ENCODE assay signal across 1 cellular context in the genomic region with DNA sequence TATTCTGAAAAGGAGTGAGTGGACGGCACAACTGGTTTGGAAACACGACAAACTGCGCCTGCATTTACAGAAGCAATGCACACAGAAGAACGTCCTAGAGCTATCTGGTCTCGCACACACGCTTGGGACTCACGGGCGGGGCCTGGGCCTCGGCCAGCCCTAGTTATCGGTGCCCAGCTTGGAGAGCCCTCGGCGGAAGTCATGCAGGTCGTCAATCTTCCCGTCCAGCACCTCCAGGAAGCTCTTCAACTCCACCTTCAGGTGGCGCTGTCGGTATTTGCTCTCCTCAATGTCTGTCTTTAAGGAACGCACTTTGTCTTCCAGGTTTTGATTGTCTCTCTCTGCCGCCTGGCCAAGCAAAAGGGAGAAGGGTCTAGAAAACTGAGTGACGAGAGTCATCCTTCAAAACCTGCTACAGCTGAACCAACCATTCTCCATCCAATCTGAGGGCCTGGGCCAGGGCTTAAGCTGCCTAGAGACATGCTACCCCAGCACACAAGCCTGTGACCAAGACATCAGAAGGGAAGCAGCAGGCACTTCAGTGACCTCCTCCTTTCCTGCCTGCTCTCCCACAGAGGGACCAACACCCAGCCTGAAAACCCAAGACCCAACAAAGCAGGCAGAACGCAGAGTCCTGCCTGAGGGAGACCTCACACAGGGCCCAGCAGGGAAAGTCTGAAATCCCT.
TF ChIP-seq lines count a peak whose summit lies in the region.

No MANE protein-coding gene starts in this region.

TF ChIP-seq in HepG2, 621 proteins besides CTCF, POLR2A, EP300 and RAD21 (continued from another document):
- TF ChIP-seq, protein P1, sequence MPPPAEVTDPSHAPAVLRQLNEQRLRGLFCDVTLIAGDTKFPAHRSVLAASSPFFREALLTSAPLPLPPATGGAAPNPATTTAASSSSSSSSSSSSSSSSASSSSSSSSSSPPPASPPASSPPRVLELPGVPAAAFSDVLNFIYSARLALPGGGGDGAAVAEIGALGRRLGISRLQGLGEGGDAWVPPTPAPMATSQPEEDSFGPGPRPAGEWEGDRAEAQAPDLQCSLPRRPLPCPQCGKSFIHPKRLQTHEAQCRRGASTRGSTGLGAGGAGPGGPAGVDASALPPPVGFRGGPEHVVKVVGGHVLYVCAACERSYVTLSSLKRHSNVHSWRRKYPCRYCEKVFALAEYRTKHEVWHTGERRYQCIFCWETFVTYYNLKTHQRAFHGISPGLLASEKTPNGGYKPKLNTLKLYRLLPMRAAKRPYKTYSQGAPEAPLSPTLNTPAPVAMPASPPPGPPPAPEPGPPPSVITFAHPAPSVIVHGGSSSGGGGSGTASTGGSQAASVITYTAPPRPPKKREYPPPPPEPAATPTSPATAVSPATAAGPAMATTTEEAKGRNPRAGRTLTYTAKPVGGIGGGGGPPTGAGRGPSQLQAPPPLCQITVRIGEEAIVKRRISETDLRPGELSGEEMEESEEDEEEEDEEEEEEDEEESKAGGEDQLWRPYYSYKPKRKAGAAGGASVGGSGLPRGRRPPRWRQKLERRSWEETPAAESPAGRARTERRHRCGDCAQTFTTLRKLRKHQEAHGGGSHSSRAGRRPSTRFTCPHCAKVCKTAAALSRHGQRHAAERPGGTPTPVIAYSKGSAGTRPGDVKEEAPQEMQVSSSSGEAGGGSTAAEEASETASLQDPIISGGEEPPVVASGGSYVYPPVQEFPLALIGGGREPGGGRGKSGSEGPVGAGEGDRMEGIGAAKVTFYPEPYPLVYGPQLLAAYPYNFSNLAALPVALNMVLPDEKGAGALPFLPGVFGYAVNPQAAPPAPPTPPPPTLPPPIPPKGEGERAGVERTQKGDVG (CRISPR knock-in tag; IDR thresholded peaks at IDR 0.05; ENCODE audit: borderline replicate concordance), result 0 out of 2 replicates have a peak, but pooled peaks have one; percentile 34
- TF ChIP-seq, protein P2, sequence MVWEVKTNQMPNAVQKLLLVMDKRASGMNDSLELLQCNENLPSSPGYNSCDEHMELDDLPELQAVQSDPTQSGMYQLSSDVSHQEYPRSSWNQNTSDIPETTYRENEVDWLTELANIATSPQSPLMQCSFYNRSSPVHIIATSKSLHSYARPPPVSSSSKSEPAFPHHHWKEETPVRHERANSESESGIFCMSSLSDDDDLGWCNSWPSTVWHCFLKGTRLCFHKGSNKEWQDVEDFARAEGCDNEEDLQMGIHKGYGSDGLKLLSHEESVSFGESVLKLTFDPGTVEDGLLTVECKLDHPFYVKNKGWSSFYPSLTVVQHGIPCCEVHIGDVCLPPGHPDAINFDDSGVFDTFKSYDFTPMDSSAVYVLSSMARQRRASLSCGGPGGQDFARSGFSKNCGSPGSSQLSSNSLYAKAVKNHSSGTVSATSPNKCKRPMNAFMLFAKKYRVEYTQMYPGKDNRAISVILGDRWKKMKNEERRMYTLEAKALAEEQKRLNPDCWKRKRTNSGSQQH (CRISPR knock-in tag; IDR thresholded peaks at IDR 0.05; ENCODE audit: low read depth), result no peak
- no peak for TF ChIP-seq MAZ (IDR thresholded peaks at IDR 0.05; ENCODE audit: borderline replicate concordance, low read depth, low read length)
- TF ChIP-seq MAZ (CRISPR knock-in tag; IDR thresholded peaks at IDR 0.05; ENCODE audit: low read depth), result no peak
- 0 out of 2 replicates have a peak, but pooled peaks have one; percentile 45 for TF ChIP-seq KMT2B (CRISPR knock-in tag; IDR thresholded peaks at IDR 0.05)
- TF ChIP-seq, protein P3, sequence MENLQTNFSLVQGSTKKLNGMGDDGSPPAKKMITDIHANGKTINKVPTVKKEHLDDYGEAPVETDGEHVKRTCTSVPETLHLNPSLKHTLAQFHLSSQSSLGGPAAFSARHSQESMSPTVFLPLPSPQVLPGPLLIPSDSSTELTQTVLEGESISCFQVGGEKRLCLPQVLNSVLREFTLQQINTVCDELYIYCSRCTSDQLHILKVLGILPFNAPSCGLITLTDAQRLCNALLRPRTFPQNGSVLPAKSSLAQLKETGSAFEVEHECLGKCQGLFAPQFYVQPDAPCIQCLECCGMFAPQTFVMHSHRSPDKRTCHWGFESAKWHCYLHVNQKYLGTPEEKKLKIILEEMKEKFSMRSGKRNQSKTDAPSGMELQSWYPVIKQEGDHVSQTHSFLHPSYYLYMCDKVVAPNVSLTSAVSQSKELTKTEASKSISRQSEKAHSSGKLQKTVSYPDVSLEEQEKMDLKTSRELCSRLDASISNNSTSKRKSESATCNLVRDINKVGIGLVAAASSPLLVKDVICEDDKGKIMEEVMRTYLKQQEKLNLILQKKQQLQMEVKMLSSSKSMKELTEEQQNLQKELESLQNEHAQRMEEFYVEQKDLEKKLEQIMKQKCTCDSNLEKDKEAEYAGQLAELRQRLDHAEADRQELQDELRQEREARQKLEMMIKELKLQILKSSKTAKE (CRISPR knock-in tag; IDR thresholded peaks at IDR 0.05; ENCODE audit: borderline replicate concordance), result no peak
- TF ChIP-seq ZFP37 (CRISPR knock-in tag; IDR thresholded peaks at IDR 0.05; ENCODE audit: borderline replicate concordance), result no peak
- TF ChIP-seq SOX6 (IDR thresholded peaks at IDR 0.05), result no peak
- TF ChIP-seq SOX6 (CRISPR knock-in tag; IDR thresholded peaks at IDR 0.05), result 0 out of 2 replicates have a peak, but pooled peaks have one; percentile 29
- 0 out of 2 replicates have a peak, but pooled peaks have one; percentile 29 for TF ChIP-seq DMAP1 (CRISPR knock-in tag; IDR thresholded peaks at IDR 0.05)
- TF ChIP-seq SUZ12 (IDR thresholded peaks at IDR 0.05; ENCODE audit: low read depth, low read length), result no peak
- TF ChIP-seq ZNF326 (CRISPR knock-in tag; IDR thresholded peaks at IDR 0.05; ENCODE audit: borderline replicate concordance), result no peak
- peak; percentile 9; the same call in 1 of the 2 replicates for TF ChIP-seq SAP130 (CRISPR knock-in tag; IDR thresholded peaks at IDR 0.05; ENCODE audit: low read depth)
- TF ChIP-seq NFE2L1 (CRISPR knock-in tag; IDR thresholded peaks at IDR 0.05; ENCODE audit: borderline replicate concordance), result no peak
- TF ChIP-seq ZNF205 (CRISPR knock-in tag; IDR thresholded peaks at IDR 0.05), result peak; percentile 53; the same call in 1 of the 2 replicates
- TF ChIP-seq KDM6A (CRISPR knock-in tag; IDR thresholded peaks at IDR 0.05; ENCODE audit: low read depth), result no peak
- TF ChIP-seq XRCC5 (optimal IDR thresholded peaks at IDR 0.05; ENCODE audit: low read length), result peak; percentile 54
- peak; percentile 60; the same call in 1 of the 2 replicates for TF ChIP-seq GATAD1 (CRISPR knock-in tag; IDR thresholded peaks at IDR 0.05)
- TF ChIP-seq FIP1L1 (IDR thresholded peaks at IDR 0.05; ENCODE audit: borderline replicate concordance, insufficient read depth, low read depth, low read length), result no peak
- no peak; the same call in 1 of the 2 replicates for TF ChIP-seq CBX5 (CRISPR knock-in tag; IDR thresholded peaks at IDR 0.05; ENCODE audit: borderline replicate concordance)
- TF ChIP-seq, protein P4, sequence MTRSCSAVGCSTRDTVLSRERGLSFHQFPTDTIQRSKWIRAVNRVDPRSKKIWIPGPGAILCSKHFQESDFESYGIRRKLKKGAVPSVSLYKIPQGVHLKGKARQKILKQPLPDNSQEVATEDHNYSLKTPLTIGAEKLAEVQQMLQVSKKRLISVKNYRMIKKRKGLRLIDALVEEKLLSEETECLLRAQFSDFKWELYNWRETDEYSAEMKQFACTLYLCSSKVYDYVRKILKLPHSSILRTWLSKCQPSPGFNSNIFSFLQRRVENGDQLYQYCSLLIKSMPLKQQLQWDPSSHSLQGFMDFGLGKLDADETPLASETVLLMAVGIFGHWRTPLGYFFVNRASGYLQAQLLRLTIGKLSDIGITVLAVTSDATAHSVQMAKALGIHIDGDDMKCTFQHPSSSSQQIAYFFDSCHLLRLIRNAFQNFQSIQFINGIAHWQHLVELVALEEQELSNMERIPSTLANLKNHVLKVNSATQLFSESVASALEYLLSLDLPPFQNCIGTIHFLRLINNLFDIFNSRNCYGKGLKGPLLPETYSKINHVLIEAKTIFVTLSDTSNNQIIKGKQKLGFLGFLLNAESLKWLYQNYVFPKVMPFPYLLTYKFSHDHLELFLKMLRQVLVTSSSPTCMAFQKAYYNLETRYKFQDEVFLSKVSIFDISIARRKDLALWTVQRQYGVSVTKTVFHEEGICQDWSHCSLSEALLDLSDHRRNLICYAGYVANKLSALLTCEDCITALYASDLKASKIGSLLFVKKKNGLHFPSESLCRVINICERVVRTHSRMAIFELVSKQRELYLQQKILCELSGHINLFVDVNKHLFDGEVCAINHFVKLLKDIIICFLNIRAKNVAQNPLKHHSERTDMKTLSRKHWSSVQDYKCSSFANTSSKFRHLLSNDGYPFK (CRISPR knock-in tag; IDR thresholded peaks at IDR 0.05; ENCODE audit: borderline replicate concordance), result no peak
- TF ChIP-seq ZFP36 (IDR thresholded peaks at IDR 0.05; ENCODE audit: borderline replicate concordance, low read depth, low read length, partially characterized antibody), result no peak
- no peak for TF ChIP-seq HNRNPK (IDR thresholded peaks at IDR 0.05; ENCODE audit: low read depth, low read length, poor library complexity, severe bottlenecking)
- TF ChIP-seq ETV5 (CRISPR knock-in tag; IDR thresholded peaks at IDR 0.05; ENCODE audit: borderline replicate concordance), result peak; percentile 58; the same call in 1 of the 2 replicates
- peak; percentile 54; the same call in 1 of the 2 replicates for TF ChIP-seq ZNF614 (CRISPR knock-in tag; IDR thresholded peaks at IDR 0.05; ENCODE audit: borderline replicate concordance)
